In genomic region chr7:130092598-130092997, GRCh38 we compare ENCODE assay signal across 26 cellular contexts. TPM values are rescaled to one million over a fixed set of nuclear protein-coding genes. Genes with fewer than 3 reads are reported as not detected.
DNase-seq lines count a peak whose midpoint lies in the region; ATAC-seq, FAIRE-seq and TF ChIP-seq lines count a peak whose summit lies in the region.
"Had no signal": no experiment of that assay in that cellular context is flagged by ENCODE, and none has a peak within 500 bp of the region (broad histone marks: within the 10 kb centered on the region; RNA-seq: fewer than 3 reads in every experiment).

No MANE protein-coding gene starts in this region.

- no peaks in the 10 kb centered on the region for H3K36me3 ChIP-seq in OCI-LY1 (ENCODE audit: insufficient read depth, low read length)
- H3K36me3 ChIP-seq in mesendoderm (ENCODE audit: control insufficient read depth, insufficient read depth, low read length) = no peaks in the 10 kb centered on the region
- H3K36me3 ChIP-seq in ovary = no peaks in the 10 kb centered on the region
- H3K36me3 ChIP-seq: esophagus muscularis mucosa, gastrocnemius medialis, thoracic aorta had no signal

- H4K5ac ChIP-seq in mesendoderm (ENCODE audit: low read length) = no peak overlapping the region

- no peaks in the 10 kb centered on the region for H3K9me2 ChIP-seq in OCI-LY1 (ENCODE audit: low read depth, low read length)

- in situ Hi-C loops in ACHN (cut with HindIII; ENCODE audit: low pct_ligation_motif_present, low pct_unique_long_range_greater_than_20kb, low sequenced_read_pairs) = no loop called here

- H2BK120ac ChIP-seq in mesendoderm (ENCODE audit: low read depth, low read length) = no peak overlapping the region

- H3K79me2 ChIP-seq in OCI-LY1 (ENCODE audit: insufficient read depth, low read length) (peaks cover 28% of the 10 kb centered on the region), mesendoderm (ENCODE audit: control insufficient read depth, insufficient read depth, low read length) (no peaks in the 10 kb centered on the region)

- no peak overlapping the region for H2AK5ac ChIP-seq in mesendoderm (ENCODE audit: low read length)

- TF ChIP-seq EP300 in ovary (IDR thresholded peaks at IDR 0.05) = no peak

- no peak overlapping the region for H3K23ac ChIP-seq in mesendoderm (ENCODE audit: low read length)

- peak; percentile 71 for ATAC-seq in GM21576 (IDR thresholded peaks at IDR 0.05; ENCODE audit: unreplicated experiment)
- ATAC-seq in HG03378 (IDR thresholded peaks at IDR 0.05; ENCODE audit: unreplicated experiment) = no peak
- no peak for ATAC-seq in sciatic nerve
- ATAC-seq: activated CD4-positive, CD25-positive, alpha-beta regulatory T cell treated with anti-CD3 and anti-CD28 coated beads, Interleukin-2, amount 50 U/mL, for 24 hours; activated CD8-positive, alpha-beta T cell treated with anti-CD3 and anti-CD28 coated beads for 36 hours; gastrocnemius medialis; naive thymus-derived CD8-positive, alpha-beta T cell had no signal

- H4K20me1 ChIP-seq in OCI-LY1 (ENCODE audit: insufficient read depth, low read length) = no peaks in the 10 kb centered on the region

- TF ChIP-seq CTCF in OCI-LY1 (IDR thresholded peaks at IDR 0.05; ENCODE audit: low read length) = no peak
- no peak for TF ChIP-seq CTCF in ovary (IDR thresholded peaks at IDR 0.05)

- H3K4me3 ChIP-seq in OCI-LY1 (ENCODE audit: low read depth, low read length, poor library complexity, severe bottlenecking) (peak overlapping the region; percentile 28), mesendoderm (ENCODE audit: low read length) (no peak overlapping the region), ovary (no peak overlapping the region)
- H3K4me3 ChIP-seq: esophagus muscularis mucosa, gastrocnemius medialis, thoracic aorta had no signal

- DNase-seq in GM12891 (ENCODE audit: insufficient read length, low spot score) (no peak), mesendoderm (peak; percentile 5), ACHN (no peak), ovary (no peak), sciatic nerve (ENCODE audit: low spot score) (no peak)
- DNase-seq: activated CD8-positive, alpha-beta T cell treated with anti-CD3 and anti-CD28 coated beads for 36 hours; activated naive CD4-positive, alpha-beta T cell treated with anti-CD3 and anti-CD28 coated beads, Interleukin-2, amount 10 ng/mL, durations not matched to agents 7 days and 5 days; activated T-cell treated with anti-CD3 and anti-CD28 coated beads, Interleukin-2, amount 50 U/mL, for 1 hour; aorta; caudate nucleus; DMS79 treated with DMSO at 0.1 percent for 48 hours; gastrocnemius medialis; kidney glomerular epithelial cell; naive thymus-derived CD8-positive, alpha-beta T cell; NCI-H1417 treated with DMSO at 0.1 percent for 48 hours; NCI-H2107; NCI-H510A treated with DMSO at 0.1 percent for 48 hours; T1000 had no signal

- H3K4ac ChIP-seq in mesendoderm (ENCODE audit: low read depth, low read length) = no peak overlapping the region

- H3K18ac ChIP-seq in mesendoderm (ENCODE audit: low read length) = no peak overlapping the region

- H3K4me1 ChIP-seq in OCI-LY1 (ENCODE audit: insufficient read depth, low read length, severe bottlenecking) (peaks cover 28% of the 10 kb centered on the region), mesendoderm (ENCODE audit: control insufficient read depth, low read depth, low read length) (no peaks in the 10 kb centered on the region), ovary (ENCODE audit: insufficient read depth) (no peaks in the 10 kb centered on the region)

- H2AFZ ChIP-seq in OCI-LY1 (ENCODE audit: low read length) = no peak overlapping the region
- H2AFZ ChIP-seq: parathyroid adenoma had no signal

- H3K79me1 ChIP-seq in mesendoderm (ENCODE audit: low read length) = no peaks in the 10 kb centered on the region

- H3K27me3 ChIP-seq in OCI-LY1 (ENCODE audit: insufficient read depth, low read length) = no peaks in the 10 kb centered on the region
- H3K27me3 ChIP-seq in mesendoderm (ENCODE audit: insufficient read depth, low read length, poor library complexity) = no peaks in the 10 kb centered on the region
- H3K27me3 ChIP-seq in ovary = no peaks in the 10 kb centered on the region
- H3K27me3 ChIP-seq: esophagus muscularis mucosa, gastrocnemius medialis had no signal

- H3K4me2 ChIP-seq in OCI-LY1 (ENCODE audit: low read length) (peak overlapping the region; percentile 53), mesendoderm (ENCODE audit: low read length) (no peak overlapping the region)

- H4K8ac ChIP-seq in mesendoderm (ENCODE audit: low read depth, low read length) = no peak overlapping the region

- no peaks in the 10 kb centered on the region for H3F3A ChIP-seq in OCI-LY1 (ENCODE audit: insufficient read depth, low read length)

- WGBS in mesendoderm (ENCODE audit: extremely low coverage, insufficient coverage, low lambda C conversion rate) = no CpG with 5 or more reads among the region's 2 CpGs
- WGBS in ovary, 3 donors = 97% methylated on average over 2 of the region's 2 CpGs

- H3K9me3 ChIP-seq in OCI-LY1 (ENCODE audit: low read length) (no peaks in the 10 kb centered on the region), ovary (no peaks in the 10 kb centered on the region)
- H3K9me3 ChIP-seq: esophagus muscularis mucosa, gastrocnemius medialis, thoracic aorta had no signal

- intact Hi-C loops in ovary (cut with DNase I) (no loop called here), sciatic nerve (cut with DNase I) (no loop called here)

- TF ChIP-seq POLR2A in GM12891 (IDR thresholded peaks at IDR 0.05; ENCODE audit: low read depth, low read length) = no peak
- no peak for TF ChIP-seq POLR2A in ovary (IDR thresholded peaks at IDR 0.05)

- H3K27ac ChIP-seq in OCI-LY1 (ENCODE audit: low read depth, low read length, poor library complexity, severe bottlenecking) (peak overlapping the region; percentile 71), mesendoderm (ENCODE audit: low read depth, low read length) (no peak overlapping the region), ovary (no peak overlapping the region)
- H3K27ac ChIP-seq: esophagus muscularis mucosa, gastrocnemius medialis, parathyroid adenoma, thoracic aorta had no signal

- H2BK5ac ChIP-seq in mesendoderm (ENCODE audit: low read length) = no peak overlapping the region

- no peak overlapping the region for H3K56ac ChIP-seq in mesendoderm (ENCODE audit: low read length)

- FAIRE-seq in GM12891 (lab: Jason Lieb, UNC) = peak; percentile 87
- FAIRE-seq: H1 had no signal

- no peak overlapping the region for H2BK15ac ChIP-seq in mesendoderm (replicated peaks; ENCODE audit: low read depth)

- H3K9ac ChIP-seq in OCI-LY1 (ENCODE audit: low read length) (peak overlapping the region; percentile 36), mesendoderm (ENCODE audit: low read length) (no peak overlapping the region)
- H3K9ac ChIP-seq: parathyroid adenoma had no signal

TF ChIP-seq in GM12891, 5 proteins besides CTCF, POLR2A, EP300 and RAD21:
- no peak for TF ChIP-seq PAX5 (IDR thresholded peaks at IDR 0.05; ENCODE audit: insufficient read depth, low read length, severe bottlenecking)
- peak; percentile 73 for TF ChIP-seq SPI1 (IDR thresholded peaks at IDR 0.05; ENCODE audit: low read depth, low read length)

RNA-seq across cellular contexts. Expression of gene KLHDC10, which starts 22.3 kb away (rescaled TPM):
- 7.5 TPM for polyA plus RNA-seq in GM12891 (2012; ENCODE audit: low read depth, missing spikeins)
- polyA plus RNA-seq in mesendoderm (2013, experiment 1 of 2) = 6.6 TPM
- polyA plus RNA-seq in mesendoderm (2013, experiment 2 of 2) = 6.7 TPM
- total RNA-seq in ovary = 10 to 100 TPM; 11.3 to 36.4 (median 28.5) TPM
- 10 to 100 TPM; 11.8 to 25.0 TPM for polyA plus RNA-seq in ovary
- total RNA-seq in sciatic nerve = 35.2 TPM

RNA-seq across cellular contexts. Expression of gene ZC3HC1, which starts 41.4 kb away (rescaled TPM):
- polyA plus RNA-seq in GM12891 (2012; ENCODE audit: low read depth, missing spikeins) = 14.8 TPM
- polyA plus RNA-seq in mesendoderm (2013, experiment 1 of 2) = 25.1 TPM
- polyA plus RNA-seq in mesendoderm (2013, experiment 2 of 2) = 24.5 TPM
- total RNA-seq in ovary (10 to 100 TPM in 6 of 7 donors, 1 to 10 TPM in 1; 7.2 to 16.5 (median 12.8) TPM), sciatic nerve (13.7 TPM)
- 10 to 100 TPM; 10.7 to 13.3 TPM for polyA plus RNA-seq in ovary
